In the genomic region with DNA sequence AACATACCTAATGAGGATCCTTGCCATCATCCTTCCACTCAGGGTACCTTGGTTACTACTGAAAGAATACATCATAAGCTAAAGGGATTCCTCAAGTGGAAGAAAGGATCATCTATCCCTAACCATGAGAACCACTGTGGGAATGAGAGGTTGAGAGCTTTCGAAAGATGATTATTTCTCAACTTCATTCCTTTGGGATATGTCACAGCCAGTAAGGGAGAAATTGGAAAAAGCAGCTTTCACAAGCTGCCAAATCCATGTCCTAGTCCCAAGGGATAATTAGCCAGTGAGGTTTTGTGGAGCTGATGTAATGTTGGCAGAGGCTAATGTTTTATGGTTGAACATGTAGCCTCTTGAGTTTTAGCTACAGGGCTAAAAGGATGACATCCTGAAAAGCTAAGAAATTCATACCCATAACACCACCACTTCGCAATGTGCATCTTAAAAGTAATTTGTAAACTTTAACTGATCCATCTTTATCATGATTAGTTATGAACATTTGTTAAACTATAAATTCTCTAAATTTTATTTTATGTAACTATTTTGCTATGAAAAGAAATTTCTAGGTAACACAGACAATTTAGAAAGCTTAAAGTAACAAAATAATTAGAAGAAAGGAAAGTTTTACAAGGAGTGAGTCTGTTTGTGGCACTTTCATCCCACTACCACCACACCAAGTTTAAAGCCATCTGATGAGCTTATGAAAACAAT, we compare ENCODE assay signal across 9 cellular contexts.
A peak's percentile ranks its signal among the peaks of the same experiment; 100 is the strongest.
DNase-seq lines count a peak whose midpoint lies in the region; ATAC-seq and TF ChIP-seq lines count a peak whose summit lies in the region.
"Had no signal": no experiment of that assay in that cellular context is flagged by ENCODE, and none has a peak within 500 bp of the region (broad histone marks: within the 10 kb centered on the region; RNA-seq: fewer than 3 reads in every experiment).

No MANE protein-coding gene starts in this region.

- intact Hi-C loops in esophagus squamous epithelium (cut with DNase I): no loop called here

- no peak overlapping the region for H3K4me3 Mint-ChIP-seq in natural killer cell treated with Interleukin-12 subunit alpha and Interleukin-12 subunit beta and Interleukin-15 and Interleukin-18, amount 100 ng/mL, for 72 hours

- no peaks in the 10 kb centered on the region for H3K9me3 ChIP-seq in esophagus squamous epithelium

- TF ChIP-seq CTCF in AG09309 (IDR thresholded peaks at IDR 0.05; ENCODE audit: control insufficient read depth, insufficient read depth, low read depth, low read length, missing control alignments) (no peak), esophagus squamous epithelium (IDR thresholded peaks at IDR 0.05) (no peak)

- H3K4me3 ChIP-seq in AG09309 (ENCODE audit: control insufficient read depth, low read depth, low read length) (no peak overlapping the region), esophagus squamous epithelium (no peak overlapping the region)

- H3K27me3 ChIP-seq in esophagus squamous epithelium: no peaks in the 10 kb centered on the region

- peaks cover 0 to 1% (median 0%) of the 10 kb centered on the region in 3 donors for H3K36me3 ChIP-seq in esophagus squamous epithelium

- H3K27ac ChIP-seq in esophagus squamous epithelium: peak overlapping the region; percentile 41 to 86 (median 86)

- H3K4me1 ChIP-seq in esophagus squamous epithelium: peaks cover 17 to 67% (median 45%) of the 10 kb centered on the region in 3 donors

- no peak for TF ChIP-seq POLR2A in esophagus squamous epithelium (IDR thresholded peaks at IDR 0.05)

- no peaks in the 10 kb centered on the region for H3K9me3 Mint-ChIP-seq in natural killer cell treated with Interleukin-12 subunit alpha and Interleukin-12 subunit beta and Interleukin-15 and Interleukin-18, amount 100 ng/mL, for 72 hours

- ATAC-seq in GM18858 (IDR thresholded peaks at IDR 0.05; ENCODE audit: unreplicated experiment) (no peak), GM21737 (IDR thresholded peaks at IDR 0.05; ENCODE audit: unreplicated experiment) (no peak), HG03135 (IDR thresholded peaks at IDR 0.05; ENCODE audit: unreplicated experiment) (no peak)
- no peak for ATAC-seq in natural killer cell treated with Interleukin-12 subunit alpha and Interleukin-12 subunit beta and Interleukin-15 and Interleukin-18, amount 100 ng/mL, for 72 hours

- peaks cover 0 to 5% of the 10 kb centered on the region in 2 donors for H3K4me1 Mint-ChIP-seq in natural killer cell treated with Interleukin-12 subunit alpha and Interleukin-12 subunit beta and Interleukin-15 and Interleukin-18, amount 100 ng/mL, for 72 hours (ENCODE audit: low read depth in 2 of 2)

- H3K36me3 Mint-ChIP-seq in natural killer cell treated with Interleukin-12 subunit alpha and Interleukin-12 subunit beta and Interleukin-15 and Interleukin-18, amount 100 ng/mL, for 72 hours: no peaks in the 10 kb centered on the region

- DNase-seq in AG09309 (ENCODE audit: low read depth): peak; percentile 99
- peak; percentile 96 for DNase-seq in NCI-H446 treated with DMSO at 0.1 percent for 48 hours (lab: John Stamatoyannopoulos, UW)
- DNase-seq in esophagus squamous epithelium (lab: John Stamatoyannopoulos, UW): no peak
- DNase-seq in non-pigmented ciliary epithelial cell (ENCODE audit: low read depth): peak; percentile 79
- no peak for DNase-seq in natural killer cell treated with Interleukin-12 subunit alpha and Interleukin-12 subunit beta and Interleukin-15 and Interleukin-18, amount 100 ng/mL, for 72 hours (ENCODE audit: low spot score)
- DNase-seq: DND-41 had no signal

- WGBS in esophagus squamous epithelium, 2 donors: 26 to 30% methylated on average over 2 of the region's 2 CpGs

- no peak overlapping the region for H3K27ac Mint-ChIP-seq in natural killer cell treated with Interleukin-12 subunit alpha and Interleukin-12 subunit beta and Interleukin-15 and Interleukin-18, amount 100 ng/mL, for 72 hours

- H3K27me3 Mint-ChIP-seq in natural killer cell treated with Interleukin-12 subunit alpha and Interleukin-12 subunit beta and Interleukin-15 and Interleukin-18, amount 100 ng/mL, for 72 hours: no peaks in the 10 kb centered on the region

Comparison
In these comparisons a context has a peak if more than half of its experiments do, and no peak if none do; other contexts are left out.
1. DNase-seq: peak in AG09309 (single experiment), NCI-H446 treated with DMSO at 0.1 percent for 48 hours (single experiment) and non-pigmented ciliary epithelial cell (single experiment); none in esophagus squamous epithelium (single experiment) and natural killer cell treated with Interleukin-12 subunit alpha and Interleukin-12 subunit beta and Interleukin-15 and Interleukin-18, amount 100 ng/mL, for 72 hours (single experiment).